Comparison of ENCODE assay signal across 10 cellular contexts in genomic region chr2:182767578-182767977, GRCh38. TPM values are rescaled to one million over a fixed set of nuclear protein-coding genes. Genes with fewer than 3 reads are reported as not detected.
DNase-seq lines count a peak whose midpoint lies in the region; ATAC-seq, FAIRE-seq and TF ChIP-seq lines count a peak whose summit lies in the region.
"Had no signal": no experiment of that assay in that cellular context is flagged by ENCODE, and none has a peak within 500 bp of the region (broad histone marks: within the 10 kb centered on the region; RNA-seq: fewer than 3 reads in every experiment).

No MANE protein-coding gene starts in this region.

- no peak for ATAC-seq in GM21447 (IDR thresholded peaks at IDR 0.05; ENCODE audit: unreplicated experiment)

- H3K27ac ChIP-seq in H1 (ENCODE audit: low read depth, low read length) (no peak overlapping the region), sigmoid colon (no peak overlapping the region)

- no peaks in the 10 kb centered on the region; the same call in 1 of the 2 replicates for H3K79me1 ChIP-seq in H1 (ENCODE audit: low read depth, low read length)

- no peaks in the 10 kb centered on the region for H3F3A ChIP-seq in Loucy (ENCODE audit: low read depth)

- TF ChIP-seq CTCF in Loucy (conservative IDR thresholded peaks at IDR 0.05; ENCODE audit: low read length) = peak; percentile 60
- TF ChIP-seq CTCF in H1 (IDR thresholded peaks at IDR 0.05; ENCODE audit: control extremely low read depth in 1 of 3, insufficient read depth in 1 of 3, low read depth in 1 of 3, low read length in 3 of 3) = peak in 2 of 3 experiments; percentile 56 to 59; a peak in 3 of 4 replicates
- TF ChIP-seq CTCF in sigmoid colon (IDR thresholded peaks at IDR 0.05) = peak in 3 of 4 experiments; percentile 9 to 36 (median 21)

- H3K4me1 ChIP-seq in Loucy (ENCODE audit: insufficient read depth, low read length, poor library complexity, severe bottlenecking) = peaks cover 3% of the 10 kb centered on the region
- no peaks in the 10 kb centered on the region for H3K4me1 ChIP-seq in H1 (replicated peaks in 1 of 4; ENCODE audit: control insufficient read depth in 3 of 4, insufficient read depth in 4 of 4, low read length in 3 of 4)
- H3K4me1 ChIP-seq in sigmoid colon = peaks cover 0 to 9% (median 8%) of the 10 kb centered on the region in 4 donors

- no peak overlapping the region for H3K18ac ChIP-seq in H1 (ENCODE audit: extremely low read depth, low read length)

- H3K9me3 ChIP-seq in Loucy (ENCODE audit: insufficient read depth, low read depth, low read length) = no peaks in the 10 kb centered on the region
- 0 out of 4 replicates have a peak, but pooled peaks cover 0 to 5% of the 10 kb centered on the region in 2 experiments for H3K9me3 ChIP-seq in H1 (ENCODE audit: insufficient read depth in 2 of 2, low read depth in 1 of 2, low read length in 1 of 2)
- H3K9me3 ChIP-seq in sigmoid colon = no peaks in the 10 kb centered on the region

- H3K4me2 ChIP-seq in Loucy (ENCODE audit: low read depth, low read length, poor library complexity, severe bottlenecking) = no peak overlapping the region
- no peak overlapping the region for H3K4me2 ChIP-seq in H1 (ENCODE audit: insufficient read depth in 1 of 2, low read depth in 2 of 2, low read length in 2 of 2)

- no peak for TF ChIP-seq EP300 in H1 (IDR thresholded peaks at IDR 0.05; ENCODE audit: borderline replicate concordance in 1 of 2, low read depth in 2 of 2, low read length in 2 of 2)
- no peak for TF ChIP-seq EP300 in sigmoid colon (IDR thresholded peaks at IDR 0.05)

- H3K79me2 ChIP-seq in Loucy (ENCODE audit: insufficient read depth, low read length) (no peaks in the 10 kb centered on the region), H1 (ENCODE audit: control insufficient read depth in 1 of 2, insufficient read depth in 2 of 2, low read length in 2 of 2) (peaks cover 0 to 2% of the 10 kb centered on the region in 2 experiments; a peak in 1 of 4 replicates)

- no peaks in the 10 kb centered on the region for H3K23me2 ChIP-seq in H1 (ENCODE audit: low read depth, low read length)

- WGBS in H1 (ENCODE audit: extremely low coverage in 1 of 2, insufficient coverage in 1 of 2, insufficient read length in 1 of 2, insufficient replicate concordance in 2 of 2, low coverage in 1 of 2, low lambda C conversion rate in 2 of 2, missing lambda C conversion rate in 1 of 2), 2 experiments = 81% methylated on average over 7 of the region's 7 CpGs; no CpG with 5 or more reads in 1 of the 2 experiments
- WGBS in sigmoid colon, 2 donors = 57 to 72% methylated on average over 7 of the region's 7 CpGs

- FAIRE-seq in H1 (lab: Jason Lieb, UNC) = no peak
- FAIRE-seq: A204.1 had no signal

- H3K4ac ChIP-seq in H1 (replicated peaks; ENCODE audit: insufficient read length, low read depth, low read length) = no peak overlapping the region

- no peak overlapping the region for H2AK5ac ChIP-seq in H1 (ENCODE audit: low read depth, low read length)

- peak; percentile 36 to 52 for TF ChIP-seq RAD21 in H1 (IDR thresholded peaks at IDR 0.05 in 1 of 2, conservative IDR thresholded peaks at IDR 0.05 in 1 of 2; ENCODE audit: low read depth in 2 of 2, low read length in 2 of 2)

- POLR2A ChIA-PET in H1 (lab: Charles Lee; ENCODE audit: partially characterized antibody) = interaction anchor here (1.0 kb wide), 1 partner anchor 100 kb away, joined by 3 read pairs; no protein-coding TSS in a partner anchor

- H3K56ac ChIP-seq in H1 (replicated peaks; ENCODE audit: insufficient read length, low read depth, low read length) = no peak overlapping the region

- H3K36me3 ChIP-seq in Loucy (ENCODE audit: insufficient read depth, low read length) (peaks cover 26% of the 10 kb centered on the region; the same call in 1 of the 2 replicates), H1 (ENCODE audit: control insufficient read depth in 2 of 4, insufficient read depth in 4 of 4, low read length in 3 of 4) (peaks cover 2 to 25% (median 19%) of the 10 kb centered on the region in 4 experiments; a peak in 6 of 8 replicates), sigmoid colon (peaks cover 0 to 15% (median 0%) of the 10 kb centered on the region in 4 donors)

- TF ChIP-seq POLR2A in H1 (IDR thresholded peaks at IDR 0.05; ENCODE audit: control extremely low read depth in 1 of 2, low read depth in 2 of 2, low read length in 2 of 2) (no peak), sigmoid colon (IDR thresholded peaks at IDR 0.05) (no peak)

- H2AFZ ChIP-seq in Loucy (ENCODE audit: low read length) = no peak overlapping the region
- no peak overlapping the region for H2AFZ ChIP-seq in H1 (ENCODE audit: low read length)

- H4K91ac ChIP-seq in H1 (replicated peaks; ENCODE audit: insufficient read length, low read length) = no peak overlapping the region

- DNase-seq in DMS53 (lab: John Stamatoyannopoulos, UW) (peak; percentile 68), DMS53 treated with DMSO at 0.1 percent for 48 hours (lab: John Stamatoyannopoulos, UW; ENCODE audit: unreplicated experiment) (no peak), H1 (ENCODE audit: low read depth in 1 of 2, low spot score in 2 of 2) (no peak), sigmoid colon (no peak), NCI-H128 (lab: John Stamatoyannopoulos, UW; ENCODE audit: unreplicated experiment) (no peak)
- no peak for DNase-seq in stimulated activated CD8-positive, alpha-beta memory T cell treated with anti-CD3 and anti-CD28 coated beads, Interleukin-4, amount 100 ng/mL, for 48 hours
- DNase-seq: NCI-H146 had no signal

- no peak overlapping the region for H4K5ac ChIP-seq in H1 (ENCODE audit: insufficient read length, low read depth, low read length)

- H4K20me1 ChIP-seq in Loucy (ENCODE audit: insufficient read depth, low read length, poor library complexity, severe bottlenecking) (no peaks in the 10 kb centered on the region), H1 (replicated peaks in 1 of 2; ENCODE audit: control insufficient read depth in 1 of 2, insufficient read depth in 2 of 2, low read length in 2 of 2) (no peaks in the 10 kb centered on the region)

- H2BK15ac ChIP-seq in H1 (ENCODE audit: low read length) = no peak overlapping the region

- CTCF ChIA-PET in H1 (lab: Charles Lee; ENCODE audit: partially characterized antibody) = interaction anchor here (0.5 to 6.9 kb wide), 53 partner anchors 10 to 942 kb away, joined by 3 to 65 read pairs (median 4); partner anchors contain the start of genes DNAJC10 and FRZB

- intact Hi-C loops in sigmoid colon (cut with DNase I) = no loop called here

- H3K4me3 ChIP-seq in Loucy (ENCODE audit: low read length, poor library complexity, severe bottlenecking) (no peak overlapping the region), H1 (ENCODE audit: extremely low read depth in 1 of 4, insufficient read depth in 2 of 4, low read depth in 3 of 4, low read length in 4 of 4) (no peak overlapping the region), sigmoid colon (no peak overlapping the region)

- H3K23ac ChIP-seq in H1 (ENCODE audit: insufficient read length) = no peak overlapping the region

- H4K8ac ChIP-seq in H1 (ENCODE audit: extremely low read depth, insufficient read depth, low read length) = no peak overlapping the region

- no peak overlapping the region for H3K14ac ChIP-seq in H1 (ENCODE audit: insufficient read length)

- H2BK5ac ChIP-seq in H1 (ENCODE audit: low read depth, low read length) = no peak overlapping the region

- H3K9me2 ChIP-seq in Loucy (replicated peaks; ENCODE audit: low read depth, low read length) = no peaks in the 10 kb centered on the region

- H2BK12ac ChIP-seq in H1 (ENCODE audit: low read depth, low read length) = no peak overlapping the region

- H3K9ac ChIP-seq in Loucy (ENCODE audit: low read depth, low read length, poor library complexity, severe bottlenecking) = no peak overlapping the region
- H3K9ac ChIP-seq in H1 (replicated peaks in 1 of 4; ENCODE audit: extremely low read depth in 1 of 4, low read depth in 3 of 4, low read length in 3 of 4) = no peak overlapping the region

- H3K27me3 ChIP-seq in Loucy (ENCODE audit: insufficient read depth, low read length, poor library complexity, severe bottlenecking) (no peaks in the 10 kb centered on the region), H1 (replicated peaks in 1 of 4; ENCODE audit: control insufficient read depth in 3 of 4, extremely low read depth in 1 of 4, insufficient read depth in 3 of 4, low read length in 3 of 4) (no peaks in the 10 kb centered on the region), sigmoid colon (no peaks in the 10 kb centered on the region)

- no peak overlapping the region for H2BK120ac ChIP-seq in H1 (replicated peaks; ENCODE audit: low read depth, low read length)

- no peak overlapping the region for H2BK20ac ChIP-seq in H1 (ENCODE audit: low read length)

TF ChIP-seq in H1, 55 proteins besides CTCF, POLR2A, EP300 and RAD21 (continues in another document):
- no peak for TF ChIP-seq GTF2F1 (IDR thresholded peaks at IDR 0.05; ENCODE audit: borderline replicate concordance, low read depth, low read length)
- no peak for TF ChIP-seq SP4 (IDR thresholded peaks at IDR 0.05; ENCODE audit: low read length)
- TF ChIP-seq RXRA (IDR thresholded peaks at IDR 0.05; ENCODE audit: insufficient read depth, low read depth, low read length) = no peak
- TF ChIP-seq POLR2AphosphoS5 (IDR thresholded peaks at IDR 0.05; ENCODE audit: low read depth, low read length) = no peak
- TF ChIP-seq CHD2 (IDR thresholded peaks at IDR 0.05; ENCODE audit: low read length) = no peak
- TF ChIP-seq TBP (IDR thresholded peaks at IDR 0.05; ENCODE audit: low read depth, low read length) = no peak
- TF ChIP-seq NANOG (IDR thresholded peaks at IDR 0.05; ENCODE audit: insufficient read depth, low read depth, low read length, poor library complexity, severe bottlenecking) = no peak
- TF ChIP-seq MAX (IDR thresholded peaks at IDR 0.05) = no peak
- TF ChIP-seq TAF1 (IDR thresholded peaks at IDR 0.05; ENCODE audit: low read depth, low read length) = no peak
- no peak for TF ChIP-seq BACH1 (IDR thresholded peaks at IDR 0.05; ENCODE audit: low read length)
- TF ChIP-seq CBX5 (IDR thresholded peaks at IDR 0.05; ENCODE audit: low read depth, low read length) = no peak

RNA-seq across cellular contexts. Expression of gene DNAJC10, which starts 51.5 kb away (rescaled TPM):
- total RNA-seq in H1 (2021; fragmentation: NEBNext Ultra II Directional; extraction: Animal tissue kit (Norgen Biotek cat#: 25700)) = 121 and 128 TPM in 2 replicates
- polyA plus RNA-seq in H1 (2011; rRNA removed) = 13.4 and 23.2 TPM in 2 replicates
- polyA plus RNA-seq in H1 (2011; cell fraction: cytosol; rRNA removed) = 29.8 TPM
- polyA plus RNA-seq in H1 (2011; cell fraction: nucleus; rRNA removed) = 13.3 TPM
- 33.6 to 77.3 TPM (median 43.3 TPM) in 4 replicates for polyA plus RNA-seq in H1 (2012, experiment 1 of 2)
- 3.0 TPM for polyA plus RNA-seq in H1 (2012, experiment 2 of 2)
- 66.2 TPM for polyA plus RNA-seq in H1 (2013, experiment 1 of 2)
- 74.4 TPM for polyA plus RNA-seq in H1 (2013, experiment 2 of 2)
- 31.3 and 58.9 TPM in 2 replicates for polyA minus RNA-seq in H1 (2011; rRNA and poly(A)+ RNA removed)
- 30.5 TPM for polyA minus RNA-seq in H1 (2011; cell fraction: cytosol; rRNA and poly(A)+ RNA removed)
- polyA minus RNA-seq in H1 (2011; cell fraction: nucleus; rRNA and poly(A)+ RNA removed) = 46.0 TPM
- 10 to 100 TPM; 44.3 to 50.1 (median 47.8) TPM for total RNA-seq in sigmoid colon
- 10 to 100 TPM in 2 of 3 donors, 1 to 10 TPM in 1; 9.0 to 25.1 (median 12.5) TPM for polyA plus RNA-seq in sigmoid colon
